Comparison of ENCODE assay signal across 8 cellular contexts in genomic region chr3:156676467-156677119, GRCh38. TPM values are rescaled to one million over a fixed set of nuclear protein-coding genes. Genes with fewer than 3 reads are reported as not detected.
DNase-seq lines count a peak whose midpoint lies in the region; TF ChIP-seq lines count a peak whose summit lies in the region.

No MANE protein-coding gene starts in this region.

- H3K27me3 ChIP-seq in adipocyte (replicated peaks; ENCODE audit: control insufficient read depth, insufficient read depth, low read length) = no peaks in the 10 kb centered on the region

- POLR2A ChIA-PET in AG04449 (lab: Yijun Ruan, JAX) = interaction anchor here (0.7 to 3.8 kb wide), 9 partner anchors 74 to 446 kb away, joined by 3 to 60 read pairs (median 3); partner anchors contain the start of gene SSR3

- no peaks in the 10 kb centered on the region for H3K9me3 ChIP-seq in adipocyte (ENCODE audit: control insufficient read depth, low read length)

- CTCF ChIA-PET in AG04449 (lab: Yijun Ruan, JAX) = interaction anchor here (1.6 to 6.4 kb wide), 4 partner anchors 13 to 446 kb away, joined by 4 to 59 read pairs (median 12); no protein-coding TSS in a partner anchor

- TF ChIP-seq CTCF in AG04449 (IDR thresholded peaks at IDR 0.05; ENCODE audit: insufficient read depth, low read length, missing control alignments) (no peak), HFF-Myc (IDR thresholded peaks at IDR 0.05; ENCODE audit: low read depth, low read length, missing control alignments) (no peak)

- H3K4me1 ChIP-seq in adipocyte (ENCODE audit: control insufficient read depth, insufficient read depth, low read length) = peaks cover 58% of the 10 kb centered on the region

- H3K9ac ChIP-seq in adipocyte (ENCODE audit: low read length) = peak overlapping the region; percentile 97

- DNase-seq in AG04449 (ENCODE audit: low read depth, low spot score) (no peak), HFF-Myc (ENCODE audit: extremely low read depth, low read depth) (no peak), adipocyte (ENCODE audit: low read depth) (peak; percentile 77), lung microvascular endothelial cell (ENCODE audit: low read depth in 2 of 2) (peak; percentile 24 to 60), NCI-H774 (lab: John Stamatoyannopoulos, UW) (no peak), SKM-1 treated with dmso at 0.1 percent for 144 hours (lab: John Stamatoyannopoulos, UW; ENCODE audit: unreplicated experiment) (no peak), dedifferentiated amniotic fluid mesenchymal stem cell (ENCODE audit: extremely low spot score) (no peak)
- no peak for DNase-seq in stimulated activated CD8-positive, alpha-beta memory T cell treated with anti-CD3 and anti-CD28 coated beads, Interleukin-4, amount 100 ng/mL, for 48 hours

- H3K4me3 ChIP-seq in AG04449 (ENCODE audit: low read depth, low read length) (peak overlapping the region; percentile 78), HFF-Myc (replicated peaks; ENCODE audit: low read depth, low read length) (peak overlapping the region; percentile 83), adipocyte (ENCODE audit: low read length) (peak overlapping the region; percentile 98)

- H3K36me3 ChIP-seq in adipocyte (ENCODE audit: control insufficient read depth, insufficient read depth, low read length, severe bottlenecking) = peaks cover 39% of the 10 kb centered on the region

RNA-seq across cellular contexts. Expression of gene TIPARP, which starts 2.2 kb away (rescaled TPM):
- total RNA-seq in lung microvascular endothelial cell = 14.8 and 32.1 TPM in 2 replicates

Comparison
In these comparisons a context has a peak if more than half of its experiments do, and no peak if none do; other contexts are left out.
1. DNase-seq: peak in adipocyte (single experiment) and lung microvascular endothelial cell (2 of 2); none in AG04449 (single experiment), HFF-Myc (single experiment), NCI-H774 (single experiment), SKM-1 treated with dmso at 0.1 percent for 144 hours (single experiment), dedifferentiated amniotic fluid mesenchymal stem cell (single experiment) and stimulated activated CD8-positive, alpha-beta memory T cell treated with anti-CD3 and anti-CD28 coated beads, Interleukin-4, amount 100 ng/mL, for 48 hours (single experiment).
2. Peak in every context shown above with its lines, with median percentiles within 50 percentile points of each other: H3K4me3 ChIP-seq.